Comparison of ENCODE assay signal across 16 cellular contexts in genomic region chr4:8081621-8082516, GRCh38.
"Had no signal": no experiment of that assay in that cellular context is flagged by ENCODE, and none has a peak within 500 bp of the region (broad histone marks: within the 10 kb centered on the region; RNA-seq: fewer than 3 reads in every experiment).

No MANE protein-coding gene starts in this region.

- FAIRE-seq: colon, frontal cortex had no signal

- H3K4me3 Mint-ChIP-seq: activated CD4-positive, alpha-beta T cell treated with anti-CD3 and anti-CD28 coated beads for 36 hours; activated CD8-positive, alpha-beta T cell treated with anti-CD3 and anti-CD28 coated beads for 36 hours; activated naive CD8-positive, alpha-beta T cell treated with anti-CD3 and anti-CD28 coated beads for 36 hours; activated T-cell treated with anti-CD3 and anti-CD28 coated beads, Interleukin-2, amount 50 U/mL, for 72 hours had no signal

- H3K4me3 ChIP-seq: prostate gland, sigmoid colon had no signal

- H3K4me1 Mint-ChIP-seq: activated CD4-positive, alpha-beta T cell treated with anti-CD3 and anti-CD28 coated beads for 36 hours; activated naive CD8-positive, alpha-beta T cell treated with anti-CD3 and anti-CD28 coated beads for 36 hours had no signal

- H3K4me1 ChIP-seq: prostate gland, sigmoid colon had no signal

- DNase-seq: activated CD4-positive, alpha-beta T cell treated with anti-CD3 and anti-CD28 coated beads for 36 hours; activated CD8-positive, alpha-beta memory T cell treated with anti-CD3 and anti-CD28 coated beads, Interleukin-2, amount 50 U/mL, for 4 hours; activated CD8-positive, alpha-beta T cell treated with anti-CD3 and anti-CD28 coated beads for 36 hours; activated gamma-delta T cell treated with Interleukin-2 at 50 U/mL for 16 hours; activated naive CD8-positive, alpha-beta T cell treated with anti-CD3 and anti-CD28 coated beads for 36 hours; activated T-cell treated with anti-CD3 and anti-CD28 coated beads, Interleukin-2, amount 50 U/mL, for 72 hours; effector CD4-positive, alpha-beta T cell; midbrain; sigmoid colon; stimulated activated CD4-positive, alpha-beta T cell treated with anti-CD3 and anti-CD28 coated beads, Interleukin-2, amount 100 ng/mL, for 24 hours; stimulated activated naive CD4-positive, alpha-beta T cell treated with Interleukin-2 at 50 U/mL for 16 hours; T1000; trophoblast cell had no signal

- H3K27ac Mint-ChIP-seq: activated CD4-positive, alpha-beta T cell treated with anti-CD3 and anti-CD28 coated beads for 36 hours; activated CD8-positive, alpha-beta T cell treated with anti-CD3 and anti-CD28 coated beads for 36 hours; activated naive CD8-positive, alpha-beta T cell treated with anti-CD3 and anti-CD28 coated beads for 36 hours; activated T-cell treated with anti-CD3 and anti-CD28 coated beads, Interleukin-2, amount 50 U/mL, for 72 hours had no signal

- H3K36me3 Mint-ChIP-seq: activated naive CD8-positive, alpha-beta T cell treated with anti-CD3 and anti-CD28 coated beads for 36 hours had no signal

- H3K36me3 ChIP-seq: prostate gland, sigmoid colon had no signal

- H3K27ac ChIP-seq: prostate gland, sigmoid colon had no signal

- ATAC-seq: activated CD4-positive, alpha-beta T cell treated with anti-CD3 and anti-CD28 coated beads for 36 hours; activated CD8-positive, alpha-beta T cell treated with anti-CD3 and anti-CD28 coated beads for 36 hours; activated T-cell treated with anti-CD3 and anti-CD28 coated beads, Interleukin-2, amount 50 U/mL, for 72 hours had no signal

- H3K27me3 ChIP-seq: sigmoid colon had no signal

- H3K9me3 ChIP-seq: prostate gland, sigmoid colon had no signal

- H3K9me3 Mint-ChIP-seq: activated CD8-positive, alpha-beta T cell treated with anti-CD3 and anti-CD28 coated beads for 36 hours; activated naive CD8-positive, alpha-beta T cell treated with anti-CD3 and anti-CD28 coated beads for 36 hours; activated T-cell treated with anti-CD3 and anti-CD28 coated beads, Interleukin-2, amount 50 U/mL, for 72 hours had no signal
